In the genomic region with DNA sequence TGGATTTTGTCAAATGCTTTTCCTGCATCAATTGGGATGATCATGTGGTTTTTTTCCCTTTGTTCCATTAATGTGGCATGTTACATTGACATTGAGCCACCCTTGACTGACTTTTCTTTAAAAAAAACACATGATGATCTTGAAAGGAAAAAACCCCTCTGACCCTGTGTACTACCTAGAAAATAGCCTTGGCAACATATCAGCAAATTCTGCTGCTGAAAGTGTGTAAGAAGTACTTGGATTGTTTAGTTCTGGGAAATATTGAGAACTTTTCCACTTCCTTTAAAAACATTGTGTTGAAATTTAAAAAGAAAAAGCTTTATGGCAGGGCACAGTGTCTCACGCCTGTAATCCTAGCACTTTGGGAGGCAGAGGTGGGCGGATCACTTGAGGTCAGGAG, we compare ENCODE assay signal across 19 cellular contexts. TPM values are rescaled to one million over a fixed set of nuclear protein-coding genes. Genes with fewer than 3 reads are reported as not detected.
DNase-seq lines count a peak whose midpoint lies in the region; ATAC-seq and TF ChIP-seq lines count a peak whose summit lies in the region.
"Had no signal": no experiment of that assay in that cellular context is flagged by ENCODE, and none has a peak within 500 bp of the region (broad histone marks: within the 10 kb centered on the region; RNA-seq: fewer than 3 reads in every experiment).

No MANE protein-coding gene starts in this region.

- intact Hi-C loops in heart left ventricle (cut with DNase I), result no loop called here
- intact Hi-C loops in Right ventricle myocardium superior (cut with DNase I), result no loop called here
- intact Hi-C loops in gastrocnemius medialis (cut with DNase I; ENCODE audit: low total_unique reads), result no loop called here
- intact Hi-C loops in upper lobe of right lung (cut with DNase I), result no loop called here
- intact Hi-C loops in activated CD4-positive, alpha-beta T cell treated with anti-CD3 and anti-CD28 coated beads, Interleukin-2, amount 10 ng/mL, durations not matched to agents 24 days and 14 days (cut with micrococcal nuclease), result no loop called here
- intact Hi-C loops in activated CD4-positive, alpha-beta memory T cell treated with anti-CD3 and anti-CD28 coated beads for 36 hours (cut with micrococcal nuclease), result no loop called here

- H3K27me3 ChIP-seq in heart left ventricle, result no peaks in the 10 kb centered on the region
- H3K27me3 ChIP-seq in gastroesophageal sphincter, result no peaks in the 10 kb centered on the region
- H3K27me3 ChIP-seq in gastrocnemius medialis, result no peaks in the 10 kb centered on the region
- H3K27me3 ChIP-seq in upper lobe of right lung, result no peaks in the 10 kb centered on the region
- H3K27me3 ChIP-seq: BLaER1 had no signal

- POLR2A ChIA-PET in activated CD4-positive, alpha-beta memory T cell treated with anti-CD3 and anti-CD28 coated beads for 36 hours (lab: Charles Lee), result no interaction called here

- no peaks in the 10 kb centered on the region for H3K36me3 Mint-ChIP-seq in activated CD4-positive, alpha-beta T cell treated with anti-CD3 and anti-CD28 coated beads, Interleukin-2, amount 10 ng/mL, durations not matched to agents 24 days and 14 days (ENCODE audit: low read depth)
- H3K36me3 Mint-ChIP-seq in activated CD4-positive, alpha-beta memory T cell treated with anti-CD3 and anti-CD28 coated beads for 36 hours, result peaks cover 1% of the 10 kb centered on the region

- H3K4me3 ChIP-seq in heart left ventricle (no peak overlapping the region), gastroesophageal sphincter (no peak overlapping the region), gastrocnemius medialis (peak overlapping the region in 3 of 4 donors; percentile 0 to 63 (median 1)), upper lobe of right lung (no peak overlapping the region)
- H3K4me3 ChIP-seq: BLaER1, PC-9 had no signal

- H3K27me3 Mint-ChIP-seq in activated CD4-positive, alpha-beta T cell treated with anti-CD3 and anti-CD28 coated beads, Interleukin-2, amount 10 ng/mL, durations not matched to agents 24 days and 14 days, result peaks cover 8% of the 10 kb centered on the region
- H3K27me3 Mint-ChIP-seq in activated CD4-positive, alpha-beta memory T cell treated with anti-CD3 and anti-CD28 coated beads for 36 hours, result no peaks in the 10 kb centered on the region

- TF ChIP-seq POLR2A in heart left ventricle (IDR thresholded peaks at IDR 0.05), result no peak
- TF ChIP-seq POLR2A in gastroesophageal sphincter (IDR thresholded peaks at IDR 0.05), result no peak
- no peak for TF ChIP-seq POLR2A in gastrocnemius medialis (IDR thresholded peaks at IDR 0.05)

- 62 to 73% (median 68%) methylated on average over 2 of the region's 2 CpGs for WGBS in heart left ventricle, 4 donors
- WGBS in gastroesophageal sphincter (ENCODE audit: low coverage in 1 of 2), 2 donors, result 58 to 89% methylated on average over 2 of the region's 2 CpGs

- no peaks in the 10 kb centered on the region for H3K4me1 Mint-ChIP-seq in activated CD4-positive, alpha-beta T cell treated with anti-CD3 and anti-CD28 coated beads, Interleukin-2, amount 10 ng/mL, durations not matched to agents 24 days and 14 days
- H3K4me1 Mint-ChIP-seq in activated CD4-positive, alpha-beta memory T cell treated with anti-CD3 and anti-CD28 coated beads for 36 hours (ENCODE audit: low read depth), result no peaks in the 10 kb centered on the region
- H3K4me1 Mint-ChIP-seq: CD8-positive, alpha-beta memory T cell had no signal

- DNase-seq in heart left ventricle (no peak), Right ventricle myocardium superior (no peak), gastrocnemius medialis (no peak), upper lobe of right lung (no peak), LoVo (ENCODE audit: low spot score) (no peak)
- DNase-seq in activated CD4-positive, alpha-beta T cell treated with anti-CD3 and anti-CD28 coated beads, Interleukin-2, amount 10 ng/mL, durations not matched to agents 24 days and 14 days, result no peak
- no peak for DNase-seq in activated CD4-positive, alpha-beta memory T cell treated with anti-CD3 and anti-CD28 coated beads for 36 hours
- DNase-seq: 8988T; CD8-positive, alpha-beta memory T cell; DMS 273 treated with DMSO at 0.1 percent for 48 hours; H9; Karpas-422; NCI-H1105 treated with DMSO at 0.1 percent for 48 hours; NCI-H187 treated with DMSO at 0.1 percent for 48 hours; NCI-H2171; NCI-H774; PC-9 had no signal

- H3K4me1 ChIP-seq in heart left ventricle (peaks cover 0 to 89% (median 27%) of the 10 kb centered on the region in 12 donors), gastroesophageal sphincter (peaks cover 3 to 62% (median 11%) of the 10 kb centered on the region in 3 donors), gastrocnemius medialis (peaks cover 73 to 88% of the 10 kb centered on the region in 2 donors), upper lobe of right lung (peaks cover 4% of the 10 kb centered on the region)
- H3K4me1 ChIP-seq: BLaER1 had no signal

- H3K9me3 Mint-ChIP-seq in activated CD4-positive, alpha-beta T cell treated with anti-CD3 and anti-CD28 coated beads, Interleukin-2, amount 10 ng/mL, durations not matched to agents 24 days and 14 days, result no peaks in the 10 kb centered on the region
- peaks cover 6% of the 10 kb centered on the region for H3K9me3 Mint-ChIP-seq in activated CD4-positive, alpha-beta memory T cell treated with anti-CD3 and anti-CD28 coated beads for 36 hours

- TF ChIP-seq CTCF in heart left ventricle (IDR thresholded peaks at IDR 0.05), result no peak
- TF ChIP-seq CTCF in gastroesophageal sphincter (IDR thresholded peaks at IDR 0.05), result no peak
- TF ChIP-seq CTCF in gastrocnemius medialis (IDR thresholded peaks at IDR 0.05 in 4 of 5, conservative IDR thresholded peaks at IDR 0.05 in 1 of 5), result no peak
- TF ChIP-seq CTCF in upper lobe of right lung (IDR thresholded peaks at IDR 0.05), result no peak

- H3K27ac ChIP-seq in heart left ventricle, result peak overlapping the region in 11 of 12 donors; percentile 28 to 73 (median 58)
- peak overlapping the region in 3 of 4 donors; percentile 31 to 69 (median 62) for H3K27ac ChIP-seq in gastroesophageal sphincter
- peak overlapping the region; percentile 93 to 99 (median 97) for H3K27ac ChIP-seq in gastrocnemius medialis
- no peak overlapping the region for H3K27ac ChIP-seq in upper lobe of right lung
- H3K27ac ChIP-seq: BLaER1, PC-9 had no signal

- H3K36me3 ChIP-seq in heart left ventricle (peaks cover 0 to 24% (median 17%) of the 10 kb centered on the region in 9 donors), gastroesophageal sphincter (peaks cover 0 to 21% of the 10 kb centered on the region in 2 donors), gastrocnemius medialis (peaks cover 0 to 37% of the 10 kb centered on the region in 2 donors), upper lobe of right lung (no peaks in the 10 kb centered on the region)
- H3K36me3 ChIP-seq: BLaER1 had no signal

- no peak overlapping the region for H3K4me3 Mint-ChIP-seq in activated CD4-positive, alpha-beta T cell treated with anti-CD3 and anti-CD28 coated beads, Interleukin-2, amount 10 ng/mL, durations not matched to agents 24 days and 14 days
- no peak overlapping the region for H3K4me3 Mint-ChIP-seq in activated CD4-positive, alpha-beta memory T cell treated with anti-CD3 and anti-CD28 coated beads for 36 hours
- H3K4me3 Mint-ChIP-seq: CD8-positive, alpha-beta memory T cell; H9 had no signal

- in situ Hi-C loops in gastrocnemius medialis (cut with MboI; ENCODE audit: low sequenced_read_pairs in 4 of 4), result no loop called here

- CTCF ChIA-PET in activated CD4-positive, alpha-beta memory T cell treated with anti-CD3 and anti-CD28 coated beads for 36 hours (lab: Charles Lee), result interaction anchor here (1.1 kb wide), 1 partner anchor 25 kb away, joined by 4 read pairs; no protein-coding TSS in a partner anchor

- TF ChIP-seq EP300 in gastroesophageal sphincter (IDR thresholded peaks at IDR 0.05), result no peak

- no peak overlapping the region for H3K27ac Mint-ChIP-seq in activated CD4-positive, alpha-beta T cell treated with anti-CD3 and anti-CD28 coated beads, Interleukin-2, amount 10 ng/mL, durations not matched to agents 24 days and 14 days
- H3K27ac Mint-ChIP-seq in activated CD4-positive, alpha-beta memory T cell treated with anti-CD3 and anti-CD28 coated beads for 36 hours, result no peak overlapping the region
- H3K27ac Mint-ChIP-seq: CD8-positive, alpha-beta memory T cell; H9 had no signal

- H3K9me3 ChIP-seq in heart left ventricle (peaks cover 0 to 8% (median 0%) of the 10 kb centered on the region in 12 donors), gastroesophageal sphincter (no peaks in the 10 kb centered on the region), gastrocnemius medialis (no peaks in the 10 kb centered on the region), upper lobe of right lung (no peaks in the 10 kb centered on the region)

- peak in 2 of 4 donors; percentile 17 to 25 for ATAC-seq in heart left ventricle
- no peak for ATAC-seq in Right ventricle myocardium superior (ENCODE audit: poor library complexity)
- peak; percentile 41 for ATAC-seq in gastroesophageal sphincter
- ATAC-seq in gastrocnemius medialis, result no peak
- ATAC-seq in upper lobe of right lung, result peak; percentile 49

RNA-seq across cellular contexts. Expression of a gene that starts 20.7 kb away (rescaled TPM):
- total RNA-seq in heart left ventricle (100 to 1,000 TPM in 6 of 9 donors, 10 to 100 TPM in 3; 77.3 to 176 (median 135) TPM), Right ventricle myocardium superior (167 TPM), gastroesophageal sphincter (100 to 1,000 TPM in 3 of 4 donors, 10 to 100 TPM in 1; 49.4 to 230 (median 138) TPM), gastrocnemius medialis (1,000 to 10,000 TPM in 1 of 4 donors, 100 to 1,000 TPM in 3; 595 to 1,103 (median 698) TPM), upper lobe of right lung (35.2 TPM)
- 100 to 1,000 TPM in 1 of 2 donors, 10 to 100 TPM in 1; 29.9 to 119 TPM for polyA plus RNA-seq in heart left ventricle
- 5.8 and 5.9 TPM in 2 replicates for total RNA-seq in activated CD4-positive, alpha-beta T cell treated with anti-CD3 and anti-CD28 coated beads, Interleukin-2, amount 10 ng/mL, durations not matched to agents 24 days and 14 days
- 10 to 100 TPM; 11.1 to 12.7 TPM for total RNA-seq in activated CD4-positive, alpha-beta memory T cell treated with anti-CD3 and anti-CD28 coated beads for 36 hours

RNA-seq across cellular contexts. Expression of a gene that starts 39.7 kb away (rescaled TPM):
- total RNA-seq in heart left ventricle, result 10 to 100 TPM; 20.9 to 37.8 (median 25.3) TPM
- 10 to 100 TPM; 14.5 to 27.8 TPM for polyA plus RNA-seq in heart left ventricle
- 24.8 TPM for total RNA-seq in Right ventricle myocardium superior
- total RNA-seq in gastroesophageal sphincter, result 10 to 100 TPM; 12.1 to 18.2 (median 17.3) TPM
- total RNA-seq in gastrocnemius medialis, result 10 to 100 TPM; 38.7 to 45.3 (median 42.3) TPM
- 18.2 TPM for total RNA-seq in upper lobe of right lung
- total RNA-seq in activated CD4-positive, alpha-beta T cell treated with anti-CD3 and anti-CD28 coated beads, Interleukin-2, amount 10 ng/mL, durations not matched to agents 24 days and 14 days, result 103 and 105 TPM in 2 replicates
- total RNA-seq in activated CD4-positive, alpha-beta memory T cell treated with anti-CD3 and anti-CD28 coated beads for 36 hours, result 10 to 100 TPM; 57.9 to 61.9 TPM

RNA-seq across cellular contexts. Expression of a gene that starts 43.8 kb away (rescaled TPM):
- total RNA-seq in heart left ventricle (1 to 10 TPM; 5.1 to 9.4 (median 7.1) TPM), Right ventricle myocardium superior (7.2 TPM), gastroesophageal sphincter (10 to 100 TPM; 13.5 to 21.9 (median 16.9) TPM), gastrocnemius medialis (10 to 100 TPM in 3 of 4 donors, 1 to 10 TPM in 1; 8.7 to 22.5 (median 18.2) TPM), upper lobe of right lung (10.1 TPM)
- polyA plus RNA-seq in heart left ventricle, result 10 to 100 TPM; 16.8 to 18.0 TPM
- 44.8 and 46.2 TPM in 2 replicates for total RNA-seq in activated CD4-positive, alpha-beta T cell treated with anti-CD3 and anti-CD28 coated beads, Interleukin-2, amount 10 ng/mL, durations not matched to agents 24 days and 14 days
- 10 to 100 TPM; 23.9 to 28.6 TPM for total RNA-seq in activated CD4-positive, alpha-beta memory T cell treated with anti-CD3 and anti-CD28 coated beads for 36 hours

Comparison
In these comparisons a context has a peak if more than half of its experiments do, and no peak if none do; other contexts are left out.
1. ATAC-seq: peak in gastroesophageal sphincter (single experiment) and upper lobe of right lung (single experiment); none in Right ventricle myocardium superior (single experiment) and gastrocnemius medialis (0 of 2).
2. H3K4me3 ChIP-seq: peak in gastrocnemius medialis (3 of 4); none in heart left ventricle (0 of 12), gastroesophageal sphincter (0 of 2) and upper lobe of right lung (single experiment).